Comparison of ENCODE assay signal across 8 cellular contexts in genomic region chr6:39887692-39888450, GRCh38. TPM values are rescaled to one million over a fixed set of nuclear protein-coding genes. Genes with fewer than 3 reads are reported as not detected.
A peak's percentile ranks its signal among the peaks of the same experiment; 100 is the strongest.
DNase-seq lines count a peak whose midpoint lies in the region; ATAC-seq, FAIRE-seq and TF ChIP-seq lines count a peak whose summit lies in the region.

No MANE protein-coding gene starts in this region.

- no peak overlapping the region for H3K4me3 Mint-ChIP-seq in endodermal cell
- H3K4me3 Mint-ChIP-seq in CD8-positive, alpha-beta T cell, result no peak overlapping the region

- POLR2A ChIA-PET in CD8-positive, alpha-beta T cell (lab: Charles Lee), result no interaction called here

- H3K4me3 ChIP-seq in endodermal cell (ENCODE audit: low read length), result no peak overlapping the region
- no peak overlapping the region for H3K4me3 ChIP-seq in lower lobe of right lung
- H3K4me3 ChIP-seq in CD8-positive, alpha-beta T cell (ENCODE audit: low read depth, low read length), result no peak overlapping the region

- ATAC-seq in lower lobe of right lung (peak; percentile 77 to 93), GM21786 (IDR thresholded peaks at IDR 0.05; ENCODE audit: unreplicated experiment) (no peak)
- ATAC-seq in CD8-positive, alpha-beta T cell, result no peak

- H3K9me3 ChIP-seq in endodermal cell (ENCODE audit: control insufficient read depth, low read length) (no peaks in the 10 kb centered on the region), lower lobe of right lung (no peaks in the 10 kb centered on the region)
- H3K9me3 ChIP-seq in CD8-positive, alpha-beta T cell (ENCODE audit: low read length), result no peaks in the 10 kb centered on the region

- H3K4me1 Mint-ChIP-seq in endodermal cell, result peaks cover 12% of the 10 kb centered on the region
- H3K4me1 Mint-ChIP-seq in CD8-positive, alpha-beta T cell (ENCODE audit: low read depth), result no peaks in the 10 kb centered on the region

- DNase-seq in HTR-8/SVneo (ENCODE audit: insufficient read length, low spot score) (peak; percentile 90), endodermal cell (peak; percentile 73), lower lobe of right lung (peak; percentile 73), superior temporal gyrus (ENCODE audit: extremely low spot score) (peak; percentile 85), NCI-H1092 (lab: John Stamatoyannopoulos, UW) (no peak)
- no peak for DNase-seq in CD8-positive, alpha-beta T cell
- no peak for DNase-seq in stimulated activated CD4-positive, alpha-beta T cell treated with anti-CD3 and anti-CD28 coated beads, Interleukin-12 subunit alpha, Interleukin-12 subunit beta, amount 100 ng/mL, for 4 hours

- H3K27ac Mint-ChIP-seq in endodermal cell, result peak overlapping the region; percentile 70
- H3K27ac Mint-ChIP-seq in CD8-positive, alpha-beta T cell, result no peak overlapping the region

- no peaks in the 10 kb centered on the region for H3K27me3 ChIP-seq in endodermal cell (ENCODE audit: control insufficient read depth, insufficient read depth, low read length, poor library complexity, severe bottlenecking)
- no peaks in the 10 kb centered on the region for H3K27me3 ChIP-seq in lower lobe of right lung (ENCODE audit: low read depth)
- no peaks in the 10 kb centered on the region for H3K27me3 ChIP-seq in CD8-positive, alpha-beta T cell (ENCODE audit: insufficient read depth, low read length)

- FAIRE-seq in HTR-8/SVneo (lab: Jason Lieb, UNC), result peak; percentile 95

- H3K36me3 Mint-ChIP-seq in endodermal cell (ENCODE audit: low read depth), result no peaks in the 10 kb centered on the region
- H3K36me3 Mint-ChIP-seq in CD8-positive, alpha-beta T cell, result no peaks in the 10 kb centered on the region

- CTCF ChIA-PET in CD8-positive, alpha-beta T cell (lab: Charles Lee), result no interaction called here

- intact Hi-C loops in lower lobe of right lung (cut with DNase I), result no loop called here
- intact Hi-C loops in CD8-positive, alpha-beta T cell (cut with DNase I, micrococcal nuclease), result no loop called here

- TF ChIP-seq CTCF in endodermal cell (conservative IDR thresholded peaks at IDR 0.05) (no peak), lower lobe of right lung (IDR thresholded peaks at IDR 0.05) (no peak)
- no peak for TF ChIP-seq CTCF in CD8-positive, alpha-beta T cell (IDR thresholded peaks at IDR 0.05)

- H3K36me3 ChIP-seq in endodermal cell (ENCODE audit: control insufficient read depth, insufficient read depth, low read length) (no peaks in the 10 kb centered on the region), lower lobe of right lung (peaks cover 2% of the 10 kb centered on the region)
- no peaks in the 10 kb centered on the region for H3K36me3 ChIP-seq in CD8-positive, alpha-beta T cell (ENCODE audit: insufficient read depth, low read length)

- no peak overlapping the region for H3K9ac ChIP-seq in endodermal cell (ENCODE audit: extremely low read depth, low read length, poor library complexity, severe bottlenecking)

- H3K27ac ChIP-seq in endodermal cell (ENCODE audit: low read depth, low read length) (peak overlapping the region; percentile 76), lower lobe of right lung (peak overlapping the region; percentile 54)
- no peak overlapping the region for H3K27ac ChIP-seq in CD8-positive, alpha-beta T cell (ENCODE audit: low read depth, low read length)

- no peaks in the 10 kb centered on the region for H3K27me3 Mint-ChIP-seq in endodermal cell (ENCODE audit: insufficient read depth)
- H3K27me3 Mint-ChIP-seq in CD8-positive, alpha-beta T cell (ENCODE audit: low read depth), result peaks cover 9% of the 10 kb centered on the region

- peaks cover 7% of the 10 kb centered on the region for H3K4me1 ChIP-seq in endodermal cell (ENCODE audit: control insufficient read depth, insufficient read depth, low read length)
- H3K4me1 ChIP-seq in lower lobe of right lung, result peaks cover 14% of the 10 kb centered on the region
- H3K4me1 ChIP-seq in CD8-positive, alpha-beta T cell (ENCODE audit: insufficient read depth, low read length), result no peaks in the 10 kb centered on the region

- no peaks in the 10 kb centered on the region for H3K9me3 Mint-ChIP-seq in endodermal cell
- no peaks in the 10 kb centered on the region for H3K9me3 Mint-ChIP-seq in CD8-positive, alpha-beta T cell

- 60 to 79% methylated on average over 4 to 14 of the region's 14 CpGs for WGBS in endodermal cell (ENCODE audit: insufficient coverage in 1 of 2, insufficient read length in 1 of 2), 2 experiments

RNA-seq across cellular contexts. Expression of gene MOCS1, which starts 46.4 kb away (rescaled TPM):
- total RNA-seq in endodermal cell (10 to 100 TPM in 1 of 2 donors, 1 to 10 TPM in 1; 8.7 to 11.3 TPM), lower lobe of right lung (22.9 TPM)
- 10.3 TPM for polyA plus RNA-seq in endodermal cell (2013, experiment 1 of 2)
- polyA plus RNA-seq in endodermal cell (2013, experiment 2 of 2), result 9.4 TPM
- total RNA-seq in CD8-positive, alpha-beta T cell, result under 1 TPM; 0.38 to 0.56 TPM

Comparison
In these comparisons a context has a peak if more than half of its experiments do, and no peak if none do; other contexts are left out.
1. DNase-seq: peak in HTR-8/SVneo (single experiment), endodermal cell (single experiment), lower lobe of right lung (single experiment) and superior temporal gyrus (single experiment); none in CD8-positive, alpha-beta T cell (0 of 7), NCI-H1092 (single experiment) and stimulated activated CD4-positive, alpha-beta T cell treated with anti-CD3 and anti-CD28 coated beads, Interleukin-12 subunit alpha, Interleukin-12 subunit beta, amount 100 ng/mL, for 4 hours (single experiment).
2. ATAC-seq: peak in lower lobe of right lung (2 of 2); none in GM21786 (single experiment) and CD8-positive, alpha-beta T cell (single experiment).
3. RNA of gene MOCS1, which starts 46.4 kb away (total RNA-seq): 22.9 TPM in lower lobe of right lung (single experiment) and 8.7 to 11.3 TPM in endodermal cell; 0.38 to 0.56 TPM in CD8-positive, alpha-beta T cell; every median in the first group is over 4 times any median in the second.